ENCODE assay signal across 1 cellular context in genomic region chr12:122265931-122266771, GRCh38.
A peak's percentile ranks its signal among the peaks of the same experiment; 100 is the strongest.
TF ChIP-seq lines count a peak whose summit lies in the region.

VPS33A (minus strand) TSS chr12:122266494; CDS start chr12:122266408, 86 bp downstream.

TF ChIP-seq in K562, 482 proteins besides CTCF, POLR2A, EP300 and RAD21 (continued from another document):
- TF ChIP-seq, protein P1, sequence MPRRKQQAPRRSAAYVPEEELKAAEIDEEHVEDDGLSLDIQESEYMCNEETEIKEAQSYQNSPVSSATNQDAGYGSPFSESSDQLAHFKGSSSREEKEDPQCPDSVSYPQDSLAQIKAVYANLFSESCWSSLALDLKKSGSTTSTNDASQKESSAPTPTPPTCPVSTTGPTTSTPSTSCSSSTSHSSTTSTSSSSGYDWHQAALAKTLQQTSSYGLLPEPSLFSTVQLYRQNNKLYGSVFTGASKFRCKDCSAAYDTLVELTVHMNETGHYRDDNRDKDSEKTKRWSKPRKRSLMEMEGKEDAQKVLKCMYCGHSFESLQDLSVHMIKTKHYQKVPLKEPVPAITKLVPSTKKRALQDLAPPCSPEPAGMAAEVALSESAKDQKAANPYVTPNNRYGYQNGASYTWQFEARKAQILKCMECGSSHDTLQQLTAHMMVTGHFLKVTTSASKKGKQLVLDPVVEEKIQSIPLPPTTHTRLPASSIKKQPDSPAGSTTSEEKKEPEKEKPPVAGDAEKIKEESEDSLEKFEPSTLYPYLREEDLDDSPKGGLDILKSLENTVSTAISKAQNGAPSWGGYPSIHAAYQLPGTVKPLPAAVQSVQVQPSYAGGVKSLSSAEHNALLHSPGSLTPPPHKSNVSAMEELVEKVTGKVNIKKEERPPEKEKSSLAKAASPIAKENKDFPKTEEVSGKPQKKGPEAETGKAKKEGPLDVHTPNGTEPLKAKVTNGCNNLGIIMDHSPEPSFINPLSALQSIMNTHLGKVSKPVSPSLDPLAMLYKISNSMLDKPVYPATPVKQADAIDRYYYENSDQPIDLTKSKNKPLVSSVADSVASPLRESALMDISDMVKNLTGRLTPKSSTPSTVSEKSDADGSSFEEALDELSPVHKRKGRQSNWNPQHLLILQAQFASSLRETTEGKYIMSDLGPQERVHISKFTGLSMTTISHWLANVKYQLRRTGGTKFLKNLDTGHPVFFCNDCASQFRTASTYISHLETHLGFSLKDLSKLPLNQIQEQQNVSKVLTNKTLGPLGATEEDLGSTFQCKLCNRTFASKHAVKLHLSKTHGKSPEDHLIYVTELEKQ (CRISPR knock-in tag; IDR thresholded peaks at IDR 0.05): no peak
- TF ChIP-seq, protein P2, sequence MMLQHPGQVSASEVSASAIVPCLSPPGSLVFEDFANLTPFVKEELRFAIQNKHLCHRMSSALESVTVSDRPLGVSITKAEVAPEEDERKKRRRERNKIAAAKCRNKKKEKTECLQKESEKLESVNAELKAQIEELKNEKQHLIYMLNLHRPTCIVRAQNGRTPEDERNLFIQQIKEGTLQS (IDR thresholded peaks at IDR 0.05): no peak
- TF ChIP-seq, protein P2 (CRISPR knock-in tag; conservative IDR thresholded peaks at IDR 0.05): peak; percentile 78
- TF ChIP-seq RBBP5 (IDR thresholded peaks at IDR 0.05; ENCODE audit: borderline replicate concordance, insufficient read depth, low read length, poor library complexity, severe bottlenecking): peak; percentile 96
- TF ChIP-seq, protein P3, sequence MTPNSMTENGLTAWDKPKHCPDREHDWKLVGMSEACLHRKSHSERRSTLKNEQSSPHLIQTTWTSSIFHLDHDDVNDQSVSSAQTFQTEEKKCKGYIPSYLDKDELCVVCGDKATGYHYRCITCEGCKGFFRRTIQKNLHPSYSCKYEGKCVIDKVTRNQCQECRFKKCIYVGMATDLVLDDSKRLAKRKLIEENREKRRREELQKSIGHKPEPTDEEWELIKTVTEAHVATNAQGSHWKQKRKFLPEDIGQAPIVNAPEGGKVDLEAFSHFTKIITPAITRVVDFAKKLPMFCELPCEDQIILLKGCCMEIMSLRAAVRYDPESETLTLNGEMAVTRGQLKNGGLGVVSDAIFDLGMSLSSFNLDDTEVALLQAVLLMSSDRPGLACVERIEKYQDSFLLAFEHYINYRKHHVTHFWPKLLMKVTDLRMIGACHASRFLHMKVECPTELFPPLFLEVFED (CRISPR knock-in tag; conservative IDR thresholded peaks at IDR 0.05): 0 out of 2 replicates have a peak, but pooled peaks have one; percentile 44
- TF ChIP-seq NONO (IDR thresholded peaks at IDR 0.05; ENCODE audit: low read depth in 2 of 2, low read length in 1 of 2): no peak
- 0 out of 2 replicates have a peak, but pooled peaks have one; percentile 28 for TF ChIP-seq ZNF253 (CRISPR knock-in tag; conservative IDR thresholded peaks at IDR 0.05)
- TF ChIP-seq, protein P4, sequence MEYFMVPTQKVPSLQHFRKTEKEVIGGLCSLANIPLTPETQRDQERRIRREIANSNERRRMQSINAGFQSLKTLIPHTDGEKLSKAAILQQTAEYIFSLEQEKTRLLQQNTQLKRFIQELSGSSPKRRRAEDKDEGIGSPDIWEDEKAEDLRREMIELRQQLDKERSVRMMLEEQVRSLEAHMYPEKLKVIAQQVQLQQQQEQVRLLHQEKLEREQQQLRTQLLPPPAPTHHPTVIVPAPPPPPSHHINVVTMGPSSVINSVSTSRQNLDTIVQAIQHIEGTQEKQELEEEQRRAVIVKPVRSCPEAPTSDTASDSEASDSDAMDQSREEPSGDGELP (CRISPR knock-in tag; IDR thresholded peaks at IDR 0.05; ENCODE audit: borderline replicate concordance): peak; percentile 91
- TF ChIP-seq SP2 (IDR thresholded peaks at IDR 0.05; ENCODE audit: extremely low read depth, low read depth, low read length, poor library complexity, severe bottlenecking): peak; percentile 36
- TF ChIP-seq MAFG (tag; conservative IDR thresholded peaks at IDR 0.05): no peak
- peak; percentile 98 for TF ChIP-seq ETS1 (conservative IDR thresholded peaks at IDR 0.05; ENCODE audit: control insufficient read depth, low read depth, low read length)
- peak; percentile 68; the same call in 1 of the 2 replicates for TF ChIP-seq E2F1 (CRISPR knock-in tag; IDR thresholded peaks at IDR 0.05)
- TF ChIP-seq, protein P5, sequence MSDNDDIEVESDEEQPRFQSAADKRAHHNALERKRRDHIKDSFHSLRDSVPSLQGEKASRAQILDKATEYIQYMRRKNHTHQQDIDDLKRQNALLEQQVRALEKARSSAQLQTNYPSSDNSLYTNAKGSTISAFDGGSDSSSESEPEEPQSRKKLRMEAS (CRISPR knock-in tag; IDR thresholded peaks at IDR 0.05): peak; percentile 93
- TF ChIP-seq, protein P6, sequence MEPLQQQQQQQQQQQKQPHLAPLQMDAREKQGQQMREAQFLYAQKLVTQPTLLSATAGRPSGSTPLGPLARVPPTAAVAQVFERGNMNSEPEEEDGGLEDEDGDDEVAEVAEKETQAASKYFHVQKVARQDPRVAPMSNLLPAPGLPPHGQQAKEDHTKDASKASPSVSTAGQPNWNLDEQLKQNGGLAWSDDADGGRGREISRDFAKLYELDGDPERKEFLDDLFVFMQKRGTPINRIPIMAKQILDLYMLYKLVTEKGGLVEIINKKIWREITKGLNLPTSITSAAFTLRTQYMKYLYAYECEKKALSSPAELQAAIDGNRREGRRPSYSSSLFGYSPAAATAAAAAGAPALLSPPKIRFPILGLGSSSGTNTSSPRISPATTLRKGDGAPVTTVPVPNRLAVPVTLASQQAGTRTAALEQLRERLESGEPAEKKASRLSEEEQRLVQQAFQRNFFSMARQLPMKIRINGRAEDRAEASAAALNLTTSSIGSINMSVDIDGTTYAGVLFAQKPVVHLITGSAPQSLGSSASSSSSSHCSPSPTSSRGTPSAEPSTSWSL (CRISPR knock-in tag; IDR thresholded peaks at IDR 0.05; ENCODE audit: borderline replicate concordance): no peak
- no peak for TF ChIP-seq PURB (CRISPR knock-in tag; IDR thresholded peaks at IDR 0.05; ENCODE audit: low read depth)
- TF ChIP-seq BACH1 (tag; IDR thresholded peaks at IDR 0.05): no peak
- peak; percentile 78; the same call in 1 of the 2 replicates for TF ChIP-seq GATAD2B (IDR thresholded peaks at IDR 0.05; ENCODE audit: borderline replicate concordance)
- TF ChIP-seq TRIM28 (IDR thresholded peaks at IDR 0.05): 0 out of 2 replicates have a peak, but pooled peaks have one; percentile 24
- TF ChIP-seq RHOXF2B (CRISPR knock-in tag; conservative IDR thresholded peaks at IDR 0.05): 0 out of 2 replicates have a peak, but pooled peaks have one; percentile 56
- TF ChIP-seq KLF16 (IDR thresholded peaks at IDR 0.05): peak; percentile 47; the same call in 1 of the 2 replicates
- peak; percentile 47; the same call in 1 of the 2 replicates for TF ChIP-seq PML (IDR thresholded peaks at IDR 0.05; ENCODE audit: low read length)
- TF ChIP-seq, protein P7, sequence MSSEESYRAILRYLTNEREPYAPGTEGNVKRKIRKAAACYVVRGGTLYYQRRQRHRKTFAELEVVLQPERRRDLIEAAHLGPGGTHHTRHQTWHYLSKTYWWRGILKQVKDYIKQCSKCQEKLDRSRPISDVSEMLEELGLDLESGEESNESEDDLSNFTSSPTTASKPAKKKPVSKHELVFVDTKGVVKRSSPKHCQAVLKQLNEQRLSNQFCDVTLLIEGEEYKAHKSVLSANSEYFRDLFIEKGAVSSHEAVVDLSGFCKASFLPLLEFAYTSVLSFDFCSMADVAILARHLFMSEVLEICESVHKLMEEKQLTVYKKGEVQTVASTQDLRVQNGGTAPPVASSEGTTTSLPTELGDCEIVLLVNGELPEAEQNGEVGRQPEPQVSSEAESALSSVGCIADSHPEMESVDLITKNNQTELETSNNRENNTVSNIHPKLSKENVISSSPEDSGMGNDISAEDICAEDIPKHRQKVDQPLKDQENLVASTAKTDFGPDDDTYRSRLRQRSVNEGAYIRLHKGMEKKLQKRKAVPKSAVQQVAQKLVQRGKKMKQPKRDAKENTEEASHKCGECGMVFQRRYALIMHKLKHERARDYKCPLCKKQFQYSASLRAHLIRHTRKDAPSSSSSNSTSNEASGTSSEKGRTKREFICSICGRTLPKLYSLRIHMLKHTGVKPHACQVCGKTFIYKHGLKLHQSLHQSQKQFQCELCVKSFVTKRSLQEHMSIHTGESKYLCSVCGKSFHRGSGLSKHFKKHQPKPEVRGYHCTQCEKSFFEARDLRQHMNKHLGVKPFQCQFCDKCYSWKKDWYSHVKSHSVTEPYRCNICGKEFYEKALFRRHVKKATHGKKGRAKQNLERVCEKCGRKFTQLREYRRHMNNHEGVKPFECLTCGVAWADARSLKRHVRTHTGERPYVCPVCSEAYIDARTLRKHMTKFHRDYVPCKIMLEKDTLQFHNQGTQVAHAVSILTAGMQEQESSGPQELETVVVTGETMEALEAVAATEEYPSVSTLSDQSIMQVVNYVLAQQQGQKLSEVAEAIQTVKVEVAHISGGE (CRISPR knock-in tag; IDR thresholded peaks at IDR 0.05): peak in 1 of 3 experiments; percentile 91; a peak in 2 of 6 replicates
- TF ChIP-seq NFRKB (IDR thresholded peaks at IDR 0.05; ENCODE audit: low read depth): peak; percentile 99
- TF ChIP-seq NCOA2 (IDR thresholded peaks at IDR 0.05; ENCODE audit: partially characterized antibody in 2 of 2): no peak
- TF ChIP-seq, protein P8, sequence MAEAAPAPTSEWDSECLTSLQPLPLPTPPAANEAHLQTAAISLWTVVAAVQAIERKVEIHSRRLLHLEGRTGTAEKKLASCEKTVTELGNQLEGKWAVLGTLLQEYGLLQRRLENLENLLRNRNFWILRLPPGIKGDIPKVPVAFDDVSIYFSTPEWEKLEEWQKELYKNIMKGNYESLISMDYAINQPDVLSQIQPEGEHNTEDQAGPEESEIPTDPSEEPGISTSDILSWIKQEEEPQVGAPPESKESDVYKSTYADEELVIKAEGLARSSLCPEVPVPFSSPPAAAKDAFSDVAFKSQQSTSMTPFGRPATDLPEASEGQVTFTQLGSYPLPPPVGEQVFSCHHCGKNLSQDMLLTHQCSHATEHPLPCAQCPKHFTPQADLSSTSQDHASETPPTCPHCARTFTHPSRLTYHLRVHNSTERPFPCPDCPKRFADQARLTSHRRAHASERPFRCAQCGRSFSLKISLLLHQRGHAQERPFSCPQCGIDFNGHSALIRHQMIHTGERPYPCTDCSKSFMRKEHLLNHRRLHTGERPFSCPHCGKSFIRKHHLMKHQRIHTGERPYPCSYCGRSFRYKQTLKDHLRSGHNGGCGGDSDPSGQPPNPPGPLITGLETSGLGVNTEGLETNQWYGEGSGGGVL (CRISPR knock-in tag; IDR thresholded peaks at IDR 0.05): no peak
- 0 out of 2 replicates have a peak, but pooled peaks have one; percentile 16 for TF ChIP-seq ZNF282 (CRISPR knock-in tag; IDR thresholded peaks at IDR 0.05)
- TF ChIP-seq CBFA2T3 (IDR thresholded peaks at IDR 0.05): peak; percentile 46; the same call in 1 of the 2 replicates
- no peak for TF ChIP-seq TSC22D4 (tag; IDR thresholded peaks at IDR 0.05)
- TF ChIP-seq, protein P9, sequence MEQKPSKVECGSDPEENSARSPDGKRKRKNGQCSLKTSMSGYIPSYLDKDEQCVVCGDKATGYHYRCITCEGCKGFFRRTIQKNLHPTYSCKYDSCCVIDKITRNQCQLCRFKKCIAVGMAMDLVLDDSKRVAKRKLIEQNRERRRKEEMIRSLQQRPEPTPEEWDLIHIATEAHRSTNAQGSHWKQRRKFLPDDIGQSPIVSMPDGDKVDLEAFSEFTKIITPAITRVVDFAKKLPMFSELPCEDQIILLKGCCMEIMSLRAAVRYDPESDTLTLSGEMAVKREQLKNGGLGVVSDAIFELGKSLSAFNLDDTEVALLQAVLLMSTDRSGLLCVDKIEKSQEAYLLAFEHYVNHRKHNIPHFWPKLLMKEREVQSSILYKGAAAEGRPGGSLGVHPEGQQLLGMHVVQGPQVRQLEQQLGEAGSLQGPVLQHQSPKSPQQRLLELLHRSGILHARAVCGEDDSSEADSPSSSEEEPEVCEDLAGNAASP (IDR thresholded peaks at IDR 0.05): no peak
- no peak for TF ChIP-seq PTRF (tag; IDR thresholded peaks at IDR 0.05)
- TF ChIP-seq BRD4 (IDR thresholded peaks at IDR 0.05): peak; percentile 67; the same call in 1 of the 2 replicates
- no peak for TF ChIP-seq SMC3 (conservative IDR thresholded peaks at IDR 0.05; ENCODE audit: insufficient read depth, low read depth, low read length)
- TF ChIP-seq CGGBP1 (CRISPR knock-in tag; IDR thresholded peaks at IDR 0.05): peak; percentile 74; the same call in 1 of the 2 replicates
- TF ChIP-seq ZNF830 (CRISPR knock-in tag; IDR thresholded peaks at IDR 0.05): no peak
- TF ChIP-seq ZNF583 (CRISPR knock-in tag; IDR thresholded peaks at IDR 0.05): no peak
- TF ChIP-seq FUS (optimal IDR thresholded peaks at IDR 0.05; ENCODE audit: low read depth, low read length): no peak
- peak; percentile 35 for TF ChIP-seq ZNF384 (IDR thresholded peaks at IDR 0.05; ENCODE audit: low read depth, low read length)
- TF ChIP-seq KAT2B (IDR thresholded peaks at IDR 0.05; ENCODE audit: low read depth, low read length): no peak
- TF ChIP-seq GABPA (tag; conservative IDR thresholded peaks at IDR 0.05; ENCODE audit: low read depth): peak; percentile 88
- no peak for TF ChIP-seq NCOA6 (IDR thresholded peaks at IDR 0.05)
- TF ChIP-seq STAG1 (CRISPR knock-in tag; IDR thresholded peaks at IDR 0.05; ENCODE audit: borderline replicate concordance): no peak; the same call in 1 of the 2 replicates
- no peak for TF ChIP-seq EHMT2 (IDR thresholded peaks at IDR 0.05)
- peak in 1 of 2 experiments; percentile 79; a peak in 1 of 4 replicates for TF ChIP-seq RCOR1 (IDR thresholded peaks at IDR 0.05; ENCODE audit: borderline replicate concordance in 1 of 2, low read depth in 2 of 2, low read length in 2 of 2)
- peak in 1 of 2 experiments; percentile 97; a peak in 2 of 4 replicates for TF ChIP-seq KDM4B (IDR thresholded peaks at IDR 0.05; ENCODE audit: borderline replicate concordance in 2 of 2, low read depth in 1 of 2)
